ENCODE assay signal across 20 cellular contexts in genomic region chr15:100862162-100862561, GRCh38. TPM values are rescaled to one million over a fixed set of nuclear protein-coding genes. Genes with fewer than 3 reads are reported as not detected.
DNase-seq lines count a peak whose midpoint lies in the region; ATAC-seq and TF ChIP-seq lines count a peak whose summit lies in the region.
"Had no signal": no experiment of that assay in that cellular context is flagged by ENCODE, and none has a peak within 500 bp of the region (broad histone marks: within the 10 kb centered on the region; RNA-seq: fewer than 3 reads in every experiment).

No MANE protein-coding gene starts in this region.

- no CpG with 5 or more reads among the region's 6 CpGs for WGBS in neuronal stem cell (ENCODE audit: extremely low coverage in 2 of 2, insufficient read length in 2 of 2, insufficient replicate concordance in 1 of 2), 2 donors

- H2AFZ ChIP-seq in neuronal stem cell (ENCODE audit: low read length) = no peak overlapping the region
- H2AFZ ChIP-seq: GM23338 had no signal

- no peak overlapping the region for H3K4me2 ChIP-seq in neuronal stem cell (ENCODE audit: insufficient read depth, low read length, poor library complexity, severe bottlenecking)
- H3K4me2 ChIP-seq: GM23338 had no signal

- peak overlapping the region; percentile 16 for H3K18ac ChIP-seq in neuronal stem cell (ENCODE audit: low read length)

- H3K9me3 ChIP-seq in neuronal stem cell (replicated peaks in 1 of 2; ENCODE audit: control insufficient read depth in 2 of 2, insufficient read depth in 1 of 2, low read depth in 1 of 2, low read length in 2 of 2) = peaks cover 0 to 5% of the 10 kb centered on the region in 2 donors

- H3K27me3 ChIP-seq in dorsolateral prefrontal cortex (peaks cover 0 to 2% (median 0%) of the 10 kb centered on the region in 45 donors), neuronal stem cell (ENCODE audit: control insufficient read depth in 3 of 3, insufficient read depth in 3 of 3, low read depth in 1 of 3, low read length in 3 of 3) (no peaks in the 10 kb centered on the region)

- no peak overlapping the region for H2BK120ac ChIP-seq in neuronal stem cell (ENCODE audit: low read depth, low read length)

- H2BK12ac ChIP-seq in neuronal stem cell (ENCODE audit: low read length) = no peak overlapping the region

- no peak overlapping the region for H3K14ac ChIP-seq in neuronal stem cell (ENCODE audit: low read length)

- H2AK5ac ChIP-seq in neuronal stem cell (ENCODE audit: low read depth, low read length) = no peak overlapping the region

- ATAC-seq in left ventricle myocardium superior (no peak), GM21360 (IDR thresholded peaks at IDR 0.05; ENCODE audit: unreplicated experiment) (no peak)
- ATAC-seq: GM12878, GM23338, Panc1 had no signal

- no peak overlapping the region for H3K4ac ChIP-seq in neuronal stem cell (ENCODE audit: low read length)

- H4K91ac ChIP-seq in neuronal stem cell (ENCODE audit: low read depth, low read length, poor library complexity) = no peak overlapping the region

- no peaks in the 10 kb centered on the region for H3K36me3 ChIP-seq in neuronal stem cell (replicated peaks in 1 of 2; ENCODE audit: control insufficient read depth in 2 of 2, insufficient read depth in 2 of 2, low read length in 2 of 2)

- H2BK5ac ChIP-seq in neuronal stem cell (ENCODE audit: low read length) = no peak overlapping the region

- H3K9ac ChIP-seq in neuronal stem cell (ENCODE audit: low read depth, low read length, poor library complexity) = no peak overlapping the region

- H3K27ac ChIP-seq in dorsolateral prefrontal cortex (peak overlapping the region; percentile 72 to 99 (median 95)), neuronal stem cell (replicated peaks; ENCODE audit: low read length) (no peak overlapping the region), temporal lobe (ENCODE audit: low read depth, low read length) (peak overlapping the region; percentile 91)

- H4K8ac ChIP-seq in neuronal stem cell (ENCODE audit: low read depth, low read length) = no peak overlapping the region

- DNase-seq in cardiac septum (ENCODE audit: low spot score) (peak; percentile 36), left ventricle myocardium superior (no peak), dorsolateral prefrontal cortex (no peak), neuronal stem cell (ENCODE audit: low spot score) (no peak), SW480 (ENCODE audit: low spot score) (no peak), HK-2 (ENCODE audit: unreplicated experiment) (no peak)
- DNase-seq: 8988T; CD8-positive, alpha-beta memory T cell; DND-41; GDM1; KG1; NCI-H1436; NCI-H2081; NCI-H2227 treated with DMSO at 0.1 percent for 48 hours; NCI-H524 had no signal

- no peaks in the 10 kb centered on the region for H3K79me1 ChIP-seq in neuronal stem cell (ENCODE audit: low read depth, low read length)

- H3K4me3 ChIP-seq in dorsolateral prefrontal cortex = peak overlapping the region in 51 of 59 donors; percentile 3 to 58 (median 38)
- no peak overlapping the region for H3K4me3 ChIP-seq in neuronal stem cell (ENCODE audit: low read length in 2 of 2)
- H3K4me3 ChIP-seq: GM12878, GM23338 had no signal

- no peak for TF ChIP-seq CTCF in dorsolateral prefrontal cortex (IDR thresholded peaks at IDR 0.05 in 54 of 56, conservative IDR thresholded peaks at IDR 0.05 in 2 of 56; ENCODE audit: low read depth in 1 of 56, partially characterized antibody in 56 of 56)

- intact Hi-C loops in cardiac septum (cut with DNase I) (loop anchor here (5.0 kb wide), 1 partner anchor 135 kb away; no protein-coding TSS in a partner anchor), left ventricle myocardium superior (cut with micrococcal nuclease) (no loop called here), dorsolateral prefrontal cortex (cut with DNase I) (loop anchor here (10.0 kb wide), 1 partner anchor 393 kb away; the partner anchor contains the start of gene CHSY1 (in 2 of the 2))

- no peak overlapping the region for H3K23ac ChIP-seq in neuronal stem cell (ENCODE audit: low read depth, low read length, poor library complexity)

- H3K4me1 ChIP-seq in neuronal stem cell (ENCODE audit: control insufficient read depth in 2 of 2, insufficient read depth in 1 of 2, low read depth in 1 of 2, low read length in 2 of 2) = no peaks in the 10 kb centered on the region

- H2BK15ac ChIP-seq in neuronal stem cell (ENCODE audit: low read length) = no peak overlapping the region

RNA-seq across cellular contexts. Expression of gene ALDH1A3, which starts 17.5 kb away (rescaled TPM):
- total RNA-seq in cardiac septum (7.8 TPM), left ventricle myocardium superior (6.8 TPM), dorsolateral prefrontal cortex (10 to 100 TPM in 61 of 120 experiments, 1 to 10 TPM in 59; 2.6 to 21.6 (median 10.1) TPM), temporal lobe (3.9 TPM)
- 0.52 TPM for polyA plus RNA-seq in neuronal stem cell (2013, experiment 1 of 2)
- polyA plus RNA-seq in neuronal stem cell (2013, experiment 2 of 2) = 0.64 TPM
- total RNA-seq: CD8-positive, alpha-beta memory T cell had no signal
- polyA plus RNA-seq: CD8-positive, alpha-beta memory T cell had no signal

RNA-seq across cellular contexts. Expression of gene LRRK1, which starts 57.0 kb away (rescaled TPM):
- 3.5 TPM for total RNA-seq in cardiac septum
- 2.3 TPM for total RNA-seq in left ventricle myocardium superior
- total RNA-seq in dorsolateral prefrontal cortex = 10 to 100 TPM; 18.9 to 73.5 (median 38.2) TPM
- 0.13 TPM for polyA plus RNA-seq in neuronal stem cell (2013, experiment 1 of 2)
- polyA plus RNA-seq in neuronal stem cell (2013, experiment 2 of 2) = 0.08 TPM
- total RNA-seq in temporal lobe = 0.98 TPM
- polyA plus RNA-seq: CD8-positive, alpha-beta memory T cell had no signal

Comparison
In these comparisons a context has a peak if more than half of its experiments do, and no peak if none do; other contexts are left out.
1. H3K4me3 ChIP-seq: peak in dorsolateral prefrontal cortex (51 of 59); none in neuronal stem cell (0 of 2).